In the genomic region with DNA sequence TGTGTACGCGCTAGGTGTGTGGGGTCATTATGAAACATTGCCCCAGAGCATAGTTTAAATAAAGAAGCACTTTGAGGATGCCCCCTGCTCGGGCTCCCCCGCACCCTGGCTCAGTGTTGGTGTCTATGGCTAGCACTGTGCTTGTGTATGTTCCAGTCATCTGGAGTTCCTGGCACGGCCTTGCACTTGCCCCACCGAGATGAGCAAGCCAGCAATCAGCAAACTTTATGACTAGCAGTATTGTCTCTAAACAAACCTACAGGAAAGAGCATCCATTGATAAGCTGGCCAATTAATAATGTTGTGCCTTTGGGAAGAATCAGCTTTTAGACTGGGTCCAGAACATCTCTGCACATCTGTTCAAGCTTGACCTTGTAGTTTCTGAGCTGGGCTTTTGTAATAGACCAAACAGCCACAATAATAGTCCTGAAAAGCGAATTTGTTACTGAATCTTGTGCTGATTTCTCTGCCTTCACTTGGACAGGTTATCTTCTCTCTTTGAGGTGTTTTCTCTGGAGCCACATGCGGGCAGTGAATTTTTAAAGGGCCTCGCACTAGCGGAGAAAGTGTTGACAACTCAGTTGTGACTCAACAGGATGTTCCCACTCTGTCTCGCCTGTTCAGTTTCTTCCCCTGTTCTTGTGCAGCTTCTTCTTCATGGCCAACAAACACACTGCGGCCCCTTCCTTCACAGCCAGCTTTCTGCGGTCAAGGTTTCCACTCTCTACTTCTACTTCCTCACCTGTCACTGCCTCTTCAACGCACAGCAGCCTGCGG, we compare ENCODE assay signal across 10 cellular contexts. TPM values are rescaled to one million over a fixed set of nuclear protein-coding genes. Genes with fewer than 3 reads are reported as not detected.
DNase-seq lines count a peak whose midpoint lies in the region; ATAC-seq, FAIRE-seq and TF ChIP-seq lines count a peak whose summit lies in the region.
"Had no signal": no experiment of that assay in that cellular context is flagged by ENCODE, and none has a peak within 500 bp of the region (broad histone marks: within the 10 kb centered on the region; RNA-seq: fewer than 3 reads in every experiment).

No MANE protein-coding gene starts in this region.

- H2AK5ac ChIP-seq in H9 (ENCODE audit: insufficient read length, low read length) = no peak overlapping the region

- H3K4me3 ChIP-seq in sigmoid colon = peak overlapping the region in 3 of 4 donors; percentile 46 to 54 (median 48)

- H4K20me1 ChIP-seq in H9 (ENCODE audit: control insufficient read depth, insufficient read depth, insufficient read length) = no peaks in the 10 kb centered on the region

- H3K4ac ChIP-seq in H9 (ENCODE audit: low read depth, low read length) = no peak overlapping the region

- H3K27ac Mint-ChIP-seq in H9 (peak overlapping the region in 2 of 3 experiments; percentile 27 to 79; a peak in 2 of 7 replicates), chondrocyte (ENCODE audit: unreplicated experiment) (peak overlapping the region; percentile 94)

- peaks cover 14% of the 10 kb centered on the region for H3K4me1 ChIP-seq in H9 (ENCODE audit: insufficient read depth, low read length)
- peaks cover 0 to 4% (median 0%) of the 10 kb centered on the region in 4 donors for H3K4me1 ChIP-seq in sigmoid colon

- WGBS in H9 (ENCODE audit: extremely low coverage, insufficient read length, low lambda C conversion rate) = no CpG with 5 or more reads among the region's 15 CpGs
- WGBS in sigmoid colon, 2 donors = 49 to 55% methylated on average over 15 of the region's 15 CpGs

- peaks cover 13 to 19% of the 10 kb centered on the region in 2 experiments for H3K4me1 Mint-ChIP-seq in H9
- H3K4me1 Mint-ChIP-seq in chondrocyte (ENCODE audit: low read depth) = peaks cover 28% of the 10 kb centered on the region

- no peak overlapping the region for H3K56ac ChIP-seq in H9 (ENCODE audit: insufficient read length, low read depth, low read length)

- no peak overlapping the region for H2AFZ ChIP-seq in H9 (ENCODE audit: low read length)

- H3K18ac ChIP-seq in H9 (ENCODE audit: insufficient read length, low read depth, low read length) = no peak overlapping the region

- H4K8ac ChIP-seq in H9 (replicated peaks; ENCODE audit: insufficient read length, low read depth, low read length) = no peak overlapping the region

- DNase-seq in H9 = no peak
- DNase-seq in chondrocyte (ENCODE audit: low spot score) = no peak
- peak; percentile 50 for DNase-seq in inferior parietal cortex (ENCODE audit: extremely low spot score)
- DNase-seq in sigmoid colon = no peak
- no peak for DNase-seq in H54 (ENCODE audit: insufficient read length, low spot score)
- no peak for DNase-seq in NCI-H748 (lab: John Stamatoyannopoulos, UW; ENCODE audit: unreplicated experiment)
- DNase-seq: GDM1 had no signal

- no peak overlapping the region for H2BK12ac ChIP-seq in H9 (ENCODE audit: insufficient read length, low read depth, low read length)

- no peak for TF ChIP-seq EP300 in sigmoid colon (IDR thresholded peaks at IDR 0.05)

- no peaks in the 10 kb centered on the region for H3K27me3 ChIP-seq in H9 (ENCODE audit: insufficient read depth, low read length)
- H3K27me3 ChIP-seq in sigmoid colon = no peaks in the 10 kb centered on the region

- TF ChIP-seq CTCF in H9 (conservative IDR thresholded peaks at IDR 0.05) = no peak
- no peak for TF ChIP-seq CTCF in chondrocyte (IDR thresholded peaks at IDR 0.05)
- TF ChIP-seq CTCF in sigmoid colon (IDR thresholded peaks at IDR 0.05) = no peak

- peak overlapping the region; percentile 46 for H3K9ac ChIP-seq in H9 (ENCODE audit: extremely low read depth, insufficient read length, low read length)

- no peaks in the 10 kb centered on the region for H3K79me2 ChIP-seq in H9 (ENCODE audit: insufficient read depth, low read length)

- H2BK20ac ChIP-seq in H9 (ENCODE audit: low read depth, low read length, poor library complexity, severe bottlenecking) = no peak overlapping the region

- no peak overlapping the region for H3T11ph ChIP-seq in H9 (ENCODE audit: low read length)

- H3K36me3 Mint-ChIP-seq in H9 (ENCODE audit: insufficient read depth in 1 of 3, low read depth in 3 of 3) (peaks cover 0 to 13% (median 6%) of the 10 kb centered on the region in 3 experiments; a peak in 4 of 7 replicates), chondrocyte (ENCODE audit: low read depth) (no peaks in the 10 kb centered on the region)

- TF ChIP-seq POLR2A in sigmoid colon (IDR thresholded peaks at IDR 0.05) = no peak
- TF ChIP-seq POLR2A in H54 (IDR thresholded peaks at IDR 0.05; ENCODE audit: low read depth, low read length) = no peak

- H3K9me3 Mint-ChIP-seq in H9 (peaks cover 63 to 75% of the 10 kb centered on the region in 2 experiments), chondrocyte (ENCODE audit: low read depth) (peaks cover 13% of the 10 kb centered on the region)

- peaks cover 15% of the 10 kb centered on the region for H3K23me2 ChIP-seq in H9 (ENCODE audit: insufficient read length, low read depth, low read length, poor library complexity, severe bottlenecking)

- ATAC-seq in HG02798 (IDR thresholded peaks at IDR 0.05; ENCODE audit: poor library complexity, unreplicated experiment) = no peak
- ATAC-seq in GM19397 (IDR thresholded peaks at IDR 0.05; ENCODE audit: unreplicated experiment) = no peak

- H3K14ac ChIP-seq in H9 (ENCODE audit: insufficient read depth, low read length) = no peak overlapping the region

- no peak overlapping the region for H3K23ac ChIP-seq in H9 (ENCODE audit: insufficient read length, low read depth, low read length)

- intact Hi-C loops in sigmoid colon (cut with DNase I) = loop anchor here (10.0 kb wide), 1 partner anchor 1080 kb away; a partner anchor contains a TSS

- H3K9me3 ChIP-seq in H9 (ENCODE audit: control insufficient read depth, low read depth, low read length) (no peaks in the 10 kb centered on the region), sigmoid colon (no peaks in the 10 kb centered on the region)

- H3K4me3 Mint-ChIP-seq in H9 (peak overlapping the region; percentile 73 to 85), chondrocyte (ENCODE audit: unreplicated experiment) (peak overlapping the region; percentile 77)

- peak overlapping the region; percentile 95 for H3K4me2 ChIP-seq in H9 (ENCODE audit: insufficient read depth, insufficient read length, low read length)

- H4K5ac ChIP-seq in H9 (ENCODE audit: insufficient read length, low read depth, low read length) = no peak overlapping the region

- H2BK5ac ChIP-seq in H9 (ENCODE audit: insufficient read length, low read length) = no peak overlapping the region

- H3K36me3 ChIP-seq in sigmoid colon = no peaks in the 10 kb centered on the region

- no peak for FAIRE-seq in H54 (lab: Jason Lieb, UNC)
- FAIRE-seq: HTR-8/SVneo had no signal

- H2BK15ac ChIP-seq in H9 (ENCODE audit: low read depth, low read length) = no peak overlapping the region

- no peak overlapping the region for H2BK120ac ChIP-seq in H9 (ENCODE audit: low read depth, low read length, poor library complexity, severe bottlenecking)

- no peaks in the 10 kb centered on the region for H3K79me1 ChIP-seq in H9 (ENCODE audit: insufficient read depth, low read depth, low read length, poor library complexity, severe bottlenecking)

- H3K27ac ChIP-seq in H9 (ENCODE audit: insufficient read length, low read depth, low read length) (peak overlapping the region; percentile 7), sigmoid colon (peak overlapping the region; percentile 60 to 70 (median 64))

- H4K91ac ChIP-seq in H9 (ENCODE audit: insufficient read length, low read depth, low read length) = no peak overlapping the region

- H3K27me3 Mint-ChIP-seq in H9 (ENCODE audit: low read depth) = peaks cover 1% of the 10 kb centered on the region
- H3K27me3 Mint-ChIP-seq in chondrocyte (ENCODE audit: low read depth) = no peaks in the 10 kb centered on the region

RNA-seq across cellular contexts. Expression of a gene that starts 0.9 kb away (rescaled TPM):
- total RNA-seq in H9 (2021) = 1.9 and 2.1 TPM in 2 replicates
- 5.5 to 7.5 TPM (median 6.4 TPM) in 3 replicates for total RNA-seq in chondrocyte
- 1 to 10 TPM; 2.3 to 6.1 (median 4.5) TPM for total RNA-seq in sigmoid colon
- polyA plus RNA-seq in sigmoid colon = 1 to 10 TPM in 1 of 3 donors, under 1 TPM in 1, not detected in 1; 0.46 to 1.6 TPM
